In the genomic region with DNA sequence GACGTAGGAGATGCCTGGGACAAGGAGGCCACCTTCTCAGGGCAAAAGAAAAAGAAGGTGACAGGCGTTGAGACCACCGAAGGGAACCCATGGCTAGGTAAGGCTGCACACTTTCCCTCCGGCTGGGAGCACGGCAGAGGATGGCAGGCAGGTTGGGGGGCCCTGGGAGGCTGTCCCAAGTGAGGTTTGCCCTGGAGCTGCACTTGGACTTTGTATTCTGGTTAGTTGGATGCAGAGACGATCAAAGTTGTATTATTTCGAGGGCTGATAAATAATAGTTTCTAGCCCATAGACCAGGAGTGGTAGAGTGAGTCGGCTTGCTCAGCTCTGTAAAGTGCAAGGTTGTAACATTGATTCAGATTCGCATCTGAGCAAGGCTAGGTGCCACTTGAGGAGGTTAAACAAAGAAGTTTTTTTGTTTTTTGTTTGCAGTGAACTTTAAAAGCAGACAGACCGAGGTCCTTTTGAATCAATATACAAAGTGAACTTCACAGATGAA, we compare ENCODE assay signal across 2 cellular contexts.
TF ChIP-seq lines count a peak whose summit lies in the region.

No MANE protein-coding gene starts in this region.

TF ChIP-seq in K562, 482 proteins besides CTCF, POLR2A, EP300 and RAD21:
- TF ChIP-seq KAT7 (CRISPR knock-in tag; IDR thresholded peaks at IDR 0.05; ENCODE audit: borderline replicate concordance) (no peak), SP2 (IDR thresholded peaks at IDR 0.05; ENCODE audit: extremely low read depth, low read depth, low read length, poor library complexity, severe bottlenecking) (no peak), ZBTB12 (CRISPR knock-in tag; IDR thresholded peaks at IDR 0.05) (no peak), ZNF212 (CRISPR knock-in tag; IDR thresholded peaks at IDR 0.05) (no peak), MAFF (IDR thresholded peaks at IDR 0.05; ENCODE audit: low read length) (no peak), TBP (optimal IDR thresholded peaks at IDR 0.05; ENCODE audit: low read depth, low read length) (no peak), ZNF121 (CRISPR knock-in tag; conservative IDR thresholded peaks at IDR 0.05) (no peak), DMBX1 (CRISPR knock-in tag; IDR thresholded peaks at IDR 0.05; ENCODE audit: borderline replicate concordance) (no peak), CHD4 (IDR thresholded peaks at IDR 0.05; ENCODE audit: insufficient read depth, insufficient replicate concordance, low read depth, low read length, poor library complexity, severe bottlenecking) (no peak)
- TF ChIP-seq, protein P1, sequence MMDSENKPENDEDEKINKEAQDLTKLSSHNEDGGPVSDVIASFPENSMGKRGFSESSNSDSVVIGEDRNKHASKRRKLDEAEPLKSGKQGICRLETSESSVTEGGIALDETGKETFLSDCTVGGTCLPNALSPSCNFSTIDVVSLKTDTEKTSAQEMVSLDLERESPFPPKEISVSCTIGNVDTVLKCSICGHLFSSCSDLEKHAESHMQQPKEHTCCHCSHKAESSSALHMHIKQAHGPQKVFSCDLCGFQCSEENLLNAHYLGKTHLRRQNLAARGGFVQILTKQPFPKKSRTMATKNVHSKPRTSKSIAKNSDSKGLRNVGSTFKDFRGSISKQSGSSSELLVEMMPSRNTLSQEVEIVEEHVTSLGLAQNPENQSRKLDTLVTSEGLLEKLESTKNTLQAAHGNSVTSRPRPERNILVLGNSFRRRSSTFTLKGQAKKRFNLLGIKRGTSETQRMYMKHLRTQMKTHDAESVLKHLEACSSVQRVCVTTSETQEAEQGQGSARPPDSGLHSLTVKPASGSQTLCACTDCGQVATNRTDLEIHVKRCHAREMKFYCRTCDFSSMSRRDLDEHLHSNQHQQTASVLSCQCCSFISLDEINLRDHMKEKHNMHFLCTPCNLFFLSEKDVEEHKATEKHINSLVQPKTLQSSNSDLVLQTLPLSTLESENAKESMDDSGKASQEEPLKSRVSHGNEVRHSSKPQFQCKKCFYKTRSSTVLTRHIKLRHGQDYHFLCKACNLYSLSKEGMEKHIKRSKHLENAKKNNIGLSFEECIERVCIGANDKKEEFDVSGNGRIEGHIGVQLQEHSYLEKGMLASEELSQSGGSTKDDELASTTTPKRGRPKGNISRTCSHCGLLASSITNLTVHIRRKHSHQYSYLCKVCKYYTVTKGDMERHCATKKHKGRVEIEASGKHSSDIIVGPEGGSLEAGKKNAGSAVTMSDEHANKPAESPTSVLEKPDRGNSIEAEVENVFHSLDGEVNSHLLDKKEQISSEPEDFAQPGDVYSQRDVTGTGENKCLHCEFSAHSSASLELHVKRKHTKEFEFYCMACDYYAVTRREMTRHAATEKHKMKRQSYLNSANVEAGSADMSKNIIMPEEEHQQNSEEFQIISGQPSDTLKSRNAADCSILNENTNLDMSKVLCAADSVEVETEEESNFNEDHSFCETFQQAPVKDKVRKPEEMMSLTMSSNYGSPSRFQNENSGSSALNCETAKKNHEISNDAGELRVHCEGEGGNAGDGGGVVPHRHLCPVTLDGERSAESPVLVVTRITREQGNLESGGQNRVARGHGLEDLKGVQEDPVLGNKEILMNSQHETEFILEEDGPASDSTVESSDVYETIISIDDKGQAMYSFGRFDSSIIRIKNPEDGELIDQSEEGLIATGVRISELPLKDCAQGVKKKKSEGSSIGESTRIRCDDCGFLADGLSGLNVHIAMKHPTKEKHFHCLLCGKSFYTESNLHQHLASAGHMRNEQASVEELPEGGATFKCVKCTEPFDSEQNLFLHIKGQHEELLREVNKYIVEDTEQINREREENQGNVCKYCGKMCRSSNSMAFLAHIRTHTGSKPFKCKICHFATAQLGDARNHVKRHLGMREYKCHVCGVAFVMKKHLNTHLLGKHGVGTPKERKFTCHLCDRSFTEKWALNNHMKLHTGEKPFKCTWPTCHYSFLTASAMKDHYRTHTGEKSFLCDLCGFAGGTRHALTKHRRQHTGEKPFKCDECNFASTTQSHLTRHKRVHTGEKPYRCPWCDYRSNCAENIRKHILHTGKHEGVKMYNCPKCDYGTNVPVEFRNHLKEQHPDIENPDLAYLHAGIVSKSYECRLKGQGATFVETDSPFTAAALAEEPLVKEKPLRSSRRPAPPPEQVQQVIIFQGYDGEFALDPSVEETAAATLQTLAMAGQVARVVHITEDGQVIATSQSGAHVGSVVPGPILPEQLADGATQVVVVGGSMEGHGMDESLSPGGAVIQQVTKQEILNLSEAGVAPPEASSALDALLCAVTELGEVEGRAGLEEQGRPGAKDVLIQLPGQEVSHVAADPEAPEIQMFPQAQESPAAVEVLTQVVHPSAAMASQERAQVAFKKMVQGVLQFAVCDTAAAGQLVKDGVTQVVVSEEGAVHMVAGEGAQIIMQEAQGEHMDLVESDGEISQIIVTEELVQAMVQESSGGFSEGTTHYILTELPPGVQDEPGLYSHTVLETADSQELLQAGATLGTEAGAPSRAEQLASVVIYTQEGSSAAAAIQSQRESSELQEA (IDR thresholded peaks at IDR 0.05; ENCODE audit: low read depth), result no peak

TF ChIP-seq in liver, 16 proteins besides CTCF, POLR2A, EP300 and RAD21:
- TF ChIP-seq JUND (IDR thresholded peaks at IDR 0.05) (no peak), HNF4A (conservative IDR thresholded peaks at IDR 0.05) (peak; percentile 71 to 77), ZBTB33 (IDR thresholded peaks at IDR 0.05) (no peak), HNF4G (IDR thresholded peaks at IDR 0.05) (peak; percentile 37), SP1 (IDR thresholded peaks at IDR 0.05) (no peak)
- TF ChIP-seq, protein P2, sequence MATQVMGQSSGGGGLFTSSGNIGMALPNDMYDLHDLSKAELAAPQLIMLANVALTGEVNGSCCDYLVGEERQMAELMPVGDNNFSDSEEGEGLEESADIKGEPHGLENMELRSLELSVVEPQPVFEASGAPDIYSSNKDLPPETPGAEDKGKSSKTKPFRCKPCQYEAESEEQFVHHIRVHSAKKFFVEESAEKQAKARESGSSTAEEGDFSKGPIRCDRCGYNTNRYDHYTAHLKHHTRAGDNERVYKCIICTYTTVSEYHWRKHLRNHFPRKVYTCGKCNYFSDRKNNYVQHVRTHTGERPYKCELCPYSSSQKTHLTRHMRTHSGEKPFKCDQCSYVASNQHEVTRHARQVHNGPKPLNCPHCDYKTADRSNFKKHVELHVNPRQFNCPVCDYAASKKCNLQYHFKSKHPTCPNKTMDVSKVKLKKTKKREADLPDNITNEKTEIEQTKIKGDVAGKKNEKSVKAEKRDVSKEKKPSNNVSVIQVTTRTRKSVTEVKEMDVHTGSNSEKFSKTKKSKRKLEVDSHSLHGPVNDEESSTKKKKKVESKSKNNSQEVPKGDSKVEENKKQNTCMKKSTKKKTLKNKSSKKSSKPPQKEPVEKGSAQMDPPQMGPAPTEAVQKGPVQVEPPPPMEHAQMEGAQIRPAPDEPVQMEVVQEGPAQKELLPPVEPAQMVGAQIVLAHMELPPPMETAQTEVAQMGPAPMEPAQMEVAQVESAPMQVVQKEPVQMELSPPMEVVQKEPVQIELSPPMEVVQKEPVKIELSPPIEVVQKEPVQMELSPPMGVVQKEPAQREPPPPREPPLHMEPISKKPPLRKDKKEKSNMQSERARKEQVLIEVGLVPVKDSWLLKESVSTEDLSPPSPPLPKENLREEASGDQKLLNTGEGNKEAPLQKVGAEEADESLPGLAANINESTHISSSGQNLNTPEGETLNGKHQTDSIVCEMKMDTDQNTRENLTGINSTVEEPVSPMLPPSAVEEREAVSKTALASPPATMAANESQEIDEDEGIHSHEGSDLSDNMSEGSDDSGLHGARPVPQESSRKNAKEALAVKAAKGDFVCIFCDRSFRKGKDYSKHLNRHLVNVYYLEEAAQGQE (IDR thresholded peaks at IDR 0.05), result no peak
